Comparison of ENCODE assay signal across 9 cellular contexts in genomic region chr10:121926157-121926556, GRCh38. TPM values are rescaled to one million over a fixed set of nuclear protein-coding genes. Genes with fewer than 3 reads are reported as not detected.
A peak's percentile ranks its signal among the peaks of the same experiment; 100 is the strongest.
DNase-seq lines count a peak whose midpoint lies in the region; ATAC-seq and FAIRE-seq lines count a peak whose summit lies in the region.
"Had no signal": no experiment of that assay in that cellular context is flagged by ENCODE, and none has a peak within 500 bp of the region (broad histone marks: within the 10 kb centered on the region; RNA-seq: fewer than 3 reads in every experiment).

No MANE protein-coding gene starts in this region.

- DNase-seq in stimulated activated naive CD8-positive, alpha-beta T cell treated with anti-CD3 and anti-CD28 coated beads, Interleukin-15, Interleukin-2, amounts not matched to agents 100 U/mL and 50 U/mL, for 24 hours = no peak
- DNase-seq in adipocyte (ENCODE audit: low read depth) = peak; percentile 16
- DNase-seq in central memory CD4-positive, alpha-beta T cell = no peak
- no peak for DNase-seq in GM19239 (ENCODE audit: insufficient read length, low spot score)
- DNase-seq: NCI-H2227 treated with DMSO at 0.1 percent for 48 hours had no signal

- H3K27ac ChIP-seq in mesodermal cell (ENCODE audit: low read depth, low read length, severe bottlenecking) = no peak overlapping the region

- peak overlapping the region; percentile 93 for H3K4me3 Mint-ChIP-seq in stimulated activated naive CD8-positive, alpha-beta T cell treated with anti-CD3 and anti-CD28 coated beads, Interleukin-15, Interleukin-2, amounts not matched to agents 100 ng/mL and 50 ng/mL, for 24 hours

- no CpG with 5 or more reads among the region's 4 CpGs for WGBS in mesodermal cell (ENCODE audit: insufficient coverage in 2 of 2), 2 experiments

- H3K4me3 ChIP-seq in adipocyte (ENCODE audit: low read length) = peak overlapping the region; percentile 89
- peak overlapping the region; percentile 88 for H3K4me3 ChIP-seq in mesodermal cell (ENCODE audit: extremely low read depth, insufficient read depth, low read length, poor library complexity, severe bottlenecking)

- H3K9me3 Mint-ChIP-seq in stimulated activated naive CD8-positive, alpha-beta T cell treated with anti-CD3 and anti-CD28 coated beads, Interleukin-15, Interleukin-2, amounts not matched to agents 100 ng/mL and 50 ng/mL, for 24 hours = no peaks in the 10 kb centered on the region

- peaks cover 33% of the 10 kb centered on the region for H3K4me1 Mint-ChIP-seq in stimulated activated naive CD8-positive, alpha-beta T cell treated with anti-CD3 and anti-CD28 coated beads, Interleukin-15, Interleukin-2, amounts not matched to agents 100 ng/mL and 50 ng/mL, for 24 hours (ENCODE audit: low read depth)

- H3K27me3 Mint-ChIP-seq in stimulated activated naive CD8-positive, alpha-beta T cell treated with anti-CD3 and anti-CD28 coated beads, Interleukin-15, Interleukin-2, amounts not matched to agents 100 ng/mL and 50 ng/mL, for 24 hours = no peaks in the 10 kb centered on the region

- H3K9me3 ChIP-seq in adipocyte (ENCODE audit: control insufficient read depth, low read length) (no peaks in the 10 kb centered on the region), mesodermal cell (ENCODE audit: control insufficient read depth, low read length) (no peaks in the 10 kb centered on the region)

- no peaks in the 10 kb centered on the region for H3K27me3 ChIP-seq in adipocyte (replicated peaks; ENCODE audit: control insufficient read depth, insufficient read depth, low read length)

- peak overlapping the region; percentile 100 for H3K9ac ChIP-seq in adipocyte (ENCODE audit: low read length)

- H3K36me3 ChIP-seq in adipocyte (ENCODE audit: control insufficient read depth, insufficient read depth, low read length, severe bottlenecking) (peaks cover 16% of the 10 kb centered on the region), mesodermal cell (ENCODE audit: control insufficient read depth, insufficient read depth, low read length) (peaks cover under 1% of the 10 kb centered on the region)

- no peak for ATAC-seq in stimulated activated naive CD8-positive, alpha-beta T cell treated with anti-CD3 and anti-CD28 coated beads, Interleukin-15, Interleukin-2, amounts not matched to agents 100 U/mL and 50 U/mL, for 24 hours
- ATAC-seq in GM21786 (IDR thresholded peaks at IDR 0.05; ENCODE audit: unreplicated experiment) (no peak), GM19452 (IDR thresholded peaks at IDR 0.05; ENCODE audit: unreplicated experiment) (no peak)

- peaks cover 22% of the 10 kb centered on the region for H3K36me3 Mint-ChIP-seq in stimulated activated naive CD8-positive, alpha-beta T cell treated with anti-CD3 and anti-CD28 coated beads, Interleukin-15, Interleukin-2, amounts not matched to agents 100 ng/mL and 50 ng/mL, for 24 hours (ENCODE audit: low read depth)

- FAIRE-seq in GM19239 (lab: Jason Lieb, UNC) = no peak

- H3K27ac Mint-ChIP-seq in stimulated activated naive CD8-positive, alpha-beta T cell treated with anti-CD3 and anti-CD28 coated beads, Interleukin-15, Interleukin-2, amounts not matched to agents 100 ng/mL and 50 ng/mL, for 24 hours = no peak overlapping the region

- H3K4me1 ChIP-seq in adipocyte (ENCODE audit: control insufficient read depth, insufficient read depth, low read length) (peaks cover 13% of the 10 kb centered on the region), mesodermal cell (ENCODE audit: control insufficient read depth, insufficient read depth, low read length, poor library complexity, severe bottlenecking) (peaks cover 6% of the 10 kb centered on the region)

RNA-seq across cellular contexts. Expression of gene ATE1, which starts 1.7 kb away (rescaled TPM):
- 20.9 TPM for polyA plus RNA-seq in mesodermal cell (2013, experiment 1 of 2)
- polyA plus RNA-seq in mesodermal cell (2013, experiment 2 of 2) = 20.3 TPM

RNA-seq across cellular contexts. Expression of gene NSMCE4A, which starts 48.9 kb away (rescaled TPM):
- 45.3 TPM for polyA plus RNA-seq in mesodermal cell (2013, experiment 1 of 2)
- polyA plus RNA-seq in mesodermal cell (2013, experiment 2 of 2) = 45.1 TPM
